ENCODE assay signal across 1 cellular context in genomic region chr13:75549262-75550158, GRCh38.
TF ChIP-seq lines count a peak whose summit lies in the region.

TSS of gene UCHL3 (plus strand) at chr13:75549791. CDS start at chr13:75549821, 30 bp downstream.

TF ChIP-seq in WTC11, 78 proteins besides CTCF, POLR2A, EP300 and RAD21 (continued from another document):
- no peak for TF ChIP-seq ZSCAN18 (CRISPR knock-in tag; IDR thresholded peaks at IDR 0.05)
- peak; percentile 98 for TF ChIP-seq MAX (CRISPR knock-in tag; IDR thresholded peaks at IDR 0.05)
- peak; percentile 76 for TF ChIP-seq ZNF232 (CRISPR knock-in tag; IDR thresholded peaks at IDR 0.05)
- no peak for TF ChIP-seq PRRX2 (CRISPR knock-in tag; IDR thresholded peaks at IDR 0.05)
- TF ChIP-seq SMAD3 (CRISPR knock-in tag; IDR thresholded peaks at IDR 0.05; ENCODE audit: borderline replicate concordance) = peak; percentile 33; the same call in 1 of the 2 replicates
- TF ChIP-seq ATF1 (CRISPR knock-in tag; IDR thresholded peaks at IDR 0.05) = no peak
- peak; percentile 18; the same call in 1 of the 2 replicates for TF ChIP-seq FOXP4 (CRISPR knock-in tag; IDR thresholded peaks at IDR 0.05)
- TF ChIP-seq ETV6 (CRISPR knock-in tag; IDR thresholded peaks at IDR 0.05) = 0 out of 2 replicates have a peak, but pooled peaks have one; percentile 36
- TF ChIP-seq GABPB1 (CRISPR knock-in tag; IDR thresholded peaks at IDR 0.05) = peak; percentile 21
- TF ChIP-seq FOXK1 (CRISPR knock-in tag; IDR thresholded peaks at IDR 0.05) = peak; percentile 16
- peak; percentile 50; the same call in 1 of the 2 replicates for TF ChIP-seq FOXP1 (CRISPR knock-in tag; IDR thresholded peaks at IDR 0.05; ENCODE audit: borderline replicate concordance)
